11 cellular contexts compared by ENCODE assay signal in the genomic region with DNA sequence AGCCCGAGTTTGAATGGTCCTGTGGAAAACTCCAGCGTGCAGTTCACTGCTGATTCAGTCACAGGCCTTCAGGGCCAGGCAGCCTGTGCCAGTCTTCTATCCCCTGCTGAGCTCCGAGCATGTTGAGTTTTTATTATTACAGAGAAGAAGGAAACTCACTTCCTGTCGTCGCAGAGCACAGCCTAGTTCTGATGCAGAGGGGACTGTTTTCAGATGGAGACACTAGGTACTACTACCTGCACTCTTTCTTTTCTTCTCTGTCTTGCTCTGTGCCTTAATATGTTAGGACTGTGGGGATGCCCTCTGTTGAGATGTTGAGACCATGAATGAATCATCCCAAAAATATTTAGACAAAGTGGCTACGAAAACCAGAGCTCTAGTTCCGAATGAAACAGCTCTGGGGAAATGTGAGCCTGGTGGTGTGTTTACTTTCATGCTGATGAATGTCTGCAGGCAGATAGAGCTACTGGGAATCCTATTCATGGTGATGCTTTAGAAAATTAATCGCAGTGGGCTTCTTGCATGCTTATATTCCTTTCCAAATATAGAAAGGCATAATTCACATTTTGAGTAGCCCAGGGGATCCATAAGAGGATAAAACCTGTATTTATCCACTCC. TPM values are rescaled to one million over a fixed set of nuclear protein-coding genes. Genes with fewer than 3 reads are reported as not detected.
DNase-seq lines count a peak whose midpoint lies in the region; ATAC-seq and TF ChIP-seq lines count a peak whose summit lies in the region.
"Had no signal": no experiment of that assay in that cellular context is flagged by ENCODE, and none has a peak within 500 bp of the region (broad histone marks: within the 10 kb centered on the region; RNA-seq: fewer than 3 reads in every experiment).

No MANE protein-coding gene starts in this region.

- H3K9me3 ChIP-seq in RWPE2 (ENCODE audit: severe bottlenecking) (no peaks in the 10 kb centered on the region), BE2C (peaks cover 3% of the 10 kb centered on the region; the same call in 1 of the 2 replicates), mammary epithelial cell (replicated peaks; ENCODE audit: insufficient read depth, low read length) (no peaks in the 10 kb centered on the region)

- H3K4me1 ChIP-seq in RWPE2 (ENCODE audit: insufficient read depth, poor library complexity, severe bottlenecking), result no peaks in the 10 kb centered on the region
- H3K4me1 ChIP-seq in BE2C, result no peaks in the 10 kb centered on the region
- no peaks in the 10 kb centered on the region for H3K4me1 ChIP-seq in mammary epithelial cell (ENCODE audit: insufficient read depth, low read length)

- in situ Hi-C loops in mammary epithelial cell (cut with MboI; ENCODE audit: low sequenced_read_pairs in 2 of 2), result loop anchor here in 1 of 2 donors (10.0 kb wide), 1 partner anchor 395 kb away; no protein-coding TSS in a partner anchor

- no peak for TF ChIP-seq CTCF in RWPE2 (IDR thresholded peaks at IDR 0.05; ENCODE audit: poor library complexity, severe bottlenecking)
- peak; percentile 3 for TF ChIP-seq CTCF in fibroblast of villous mesenchyme (IDR thresholded peaks at IDR 0.05; ENCODE audit: insufficient read depth, low read depth, low read length)
- TF ChIP-seq CTCF in type B pancreatic cell (conservative IDR thresholded peaks at IDR 0.05), result no peak
- no peak for TF ChIP-seq CTCF in BE2C (IDR thresholded peaks at IDR 0.05; ENCODE audit: low read depth, low read length)
- TF ChIP-seq CTCF in mammary epithelial cell (conservative IDR thresholded peaks at IDR 0.05 in 1 of 2, IDR thresholded peaks at IDR 0.05 in 1 of 2; ENCODE audit: extremely low read depth in 1 of 2, insufficient read depth in 1 of 2, low read depth in 1 of 2, low read length in 2 of 2), result no peak

- H3K4me3 Mint-ChIP-seq in activated CD4-positive, alpha-beta T cell treated with anti-CD3 and anti-CD28 coated beads, Interleukin-2, amount 10 ng/mL, durations not matched to agents 24 days and 14 days, result no peak overlapping the region
- peak overlapping the region; percentile 34 for H3K4me3 Mint-ChIP-seq in type B pancreatic cell
- H3K4me3 Mint-ChIP-seq: activated naive CD4-positive, alpha-beta T cell treated with anti-CD3 and anti-CD28 coated beads, Interleukin-2, amount 50 U/mL, for 24 hours had no signal

- no peak overlapping the region for H3K4me3 ChIP-seq in RWPE2 (ENCODE audit: severe bottlenecking)
- H3K4me3 ChIP-seq in fibroblast of villous mesenchyme (ENCODE audit: low read depth, low read length), result no peak overlapping the region
- H3K4me3 ChIP-seq in BE2C (ENCODE audit: low read depth, low read length), result no peak overlapping the region
- H3K4me3 ChIP-seq in mammary epithelial cell (replicated peaks in 1 of 3; ENCODE audit: insufficient read depth in 1 of 3, low read depth in 2 of 3, low read length in 3 of 3), result no peak overlapping the region

- peak; percentile 44; the same call in 2 of the 3 replicates for ATAC-seq in RWPE2 (ENCODE audit: low read depth)

- no peaks in the 10 kb centered on the region for H3K27me3 Mint-ChIP-seq in activated CD4-positive, alpha-beta T cell treated with anti-CD3 and anti-CD28 coated beads, Interleukin-2, amount 10 ng/mL, durations not matched to agents 24 days and 14 days
- no peaks in the 10 kb centered on the region for H3K27me3 Mint-ChIP-seq in type B pancreatic cell
- H3K27me3 Mint-ChIP-seq: activated naive CD4-positive, alpha-beta T cell treated with anti-CD3 and anti-CD28 coated beads, Interleukin-2, amount 50 U/mL, for 24 hours had no signal

- no TSS peak for BruUV-seq in mammary epithelial cell (replicated peaks; lab: Mats Ljungman, UMichigan)

- no peaks in the 10 kb centered on the region for H3K79me2 ChIP-seq in mammary epithelial cell (ENCODE audit: insufficient read depth, low read length)

- H3K27me3 ChIP-seq in RWPE2 (ENCODE audit: insufficient read depth, poor library complexity, severe bottlenecking), result no peaks in the 10 kb centered on the region
- no peaks in the 10 kb centered on the region for H3K27me3 ChIP-seq in BE2C
- no peaks in the 10 kb centered on the region for H3K27me3 ChIP-seq in mammary epithelial cell (ENCODE audit: insufficient read depth, low read length)

- H3K27ac Mint-ChIP-seq in activated CD4-positive, alpha-beta T cell treated with anti-CD3 and anti-CD28 coated beads, Interleukin-2, amount 10 ng/mL, durations not matched to agents 24 days and 14 days, result peak overlapping the region; percentile 50
- no peak overlapping the region for H3K27ac Mint-ChIP-seq in type B pancreatic cell
- H3K27ac Mint-ChIP-seq: activated naive CD4-positive, alpha-beta T cell treated with anti-CD3 and anti-CD28 coated beads, Interleukin-2, amount 50 U/mL, for 24 hours had no signal

- H3K9ac ChIP-seq in mammary epithelial cell (ENCODE audit: insufficient read depth, low read length), result no peak overlapping the region

- no peaks in the 10 kb centered on the region for H3K9me3 Mint-ChIP-seq in activated CD4-positive, alpha-beta T cell treated with anti-CD3 and anti-CD28 coated beads, Interleukin-2, amount 10 ng/mL, durations not matched to agents 24 days and 14 days
- H3K9me3 Mint-ChIP-seq in type B pancreatic cell, result no peaks in the 10 kb centered on the region
- H3K9me3 Mint-ChIP-seq: activated naive CD4-positive, alpha-beta T cell treated with anti-CD3 and anti-CD28 coated beads, Interleukin-2, amount 50 U/mL, for 24 hours had no signal

- WGBS in mammary epithelial cell (ENCODE audit: low coverage, missing lambda C conversion rate), result 82% methylated on average over 8 of the region's 8 CpGs

- no peak overlapping the region for H3K27ac ChIP-seq in RWPE2 (ENCODE audit: poor library complexity, severe bottlenecking)
- no peak overlapping the region for H3K27ac ChIP-seq in mammary epithelial cell (ENCODE audit: insufficient read depth, low read depth, low read length)
- H3K27ac ChIP-seq: HL-60 had no signal

- dilution Hi-C loops in mammary epithelial cell (cut with HindIII; ENCODE audit: low sequenced_read_pairs), result no loop called here

- H4K20me1 ChIP-seq in mammary epithelial cell (ENCODE audit: insufficient read depth, low read length), result no peaks in the 10 kb centered on the region

- H2AFZ ChIP-seq in mammary epithelial cell (ENCODE audit: low read depth, low read length), result no peak overlapping the region

- peaks cover 28% of the 10 kb centered on the region for H3K4me1 Mint-ChIP-seq in activated CD4-positive, alpha-beta T cell treated with anti-CD3 and anti-CD28 coated beads, Interleukin-2, amount 10 ng/mL, durations not matched to agents 24 days and 14 days
- H3K4me1 Mint-ChIP-seq in type B pancreatic cell (ENCODE audit: unreplicated experiment), result peaks cover 57% of the 10 kb centered on the region

- peaks cover 24% of the 10 kb centered on the region for H3K36me3 Mint-ChIP-seq in activated CD4-positive, alpha-beta T cell treated with anti-CD3 and anti-CD28 coated beads, Interleukin-2, amount 10 ng/mL, durations not matched to agents 24 days and 14 days (ENCODE audit: low read depth)
- peaks cover 3% of the 10 kb centered on the region for H3K36me3 Mint-ChIP-seq in type B pancreatic cell

- intact Hi-C loops in activated CD4-positive, alpha-beta T cell treated with anti-CD3 and anti-CD28 coated beads, Interleukin-2, amount 10 ng/mL, durations not matched to agents 24 days and 14 days (cut with micrococcal nuclease), result loop anchor here (5.0 kb wide), 1 partner anchor 393 kb away; no protein-coding TSS in a partner anchor
- intact Hi-C loops in mammary epithelial cell (cut with micrococcal nuclease), result loop anchor here (10.0 kb wide), 3 partner anchors 595 to 835 kb away; no protein-coding TSS in a partner anchor

- H3K4me2 ChIP-seq in mammary epithelial cell (ENCODE audit: insufficient read depth, low read depth, low read length), result no peak overlapping the region

- H3K36me3 ChIP-seq in RWPE2 (ENCODE audit: low read depth) (no peaks in the 10 kb centered on the region; the same call in 1 of the 2 replicates), BE2C (no peaks in the 10 kb centered on the region), mammary epithelial cell (ENCODE audit: insufficient read depth, low read length) (no peaks in the 10 kb centered on the region)

- CTCF ChIA-PET in mammary epithelial cell (lab: Charles Lee; ENCODE audit: low non-redundant PET), result no interaction called here

- no peak for DNase-seq in activated CD4-positive, alpha-beta T cell treated with anti-CD3 and anti-CD28 coated beads, Interleukin-2, amount 10 ng/mL, durations not matched to agents 24 days and 14 days
- no peak for DNase-seq in activated CD4-positive, alpha-beta T cell treated with anti-CD3 and anti-CD28 coated beads for 48 hours
- DNase-seq in RWPE2 (ENCODE audit: low spot score) (no peak), fibroblast of villous mesenchyme (ENCODE audit: low read depth) (peak; percentile 82), type B pancreatic cell (ENCODE audit: extremely low spot score, unreplicated experiment) (no peak), BE2C (no peak), retina (no peak), mammary epithelial cell (no peak)
- DNase-seq: stimulated activated CD4-positive, alpha-beta T cell treated with anti-CD3 and anti-CD28 coated beads, Interleukin-2, amount 100 ng/mL, for 24 hours had no signal

RNA-seq across cellular contexts. Expression of gene CASP7, which starts 29.6 kb away (rescaled TPM):
- 15.6 and 16.3 TPM in 2 replicates for total RNA-seq in activated CD4-positive, alpha-beta T cell treated with anti-CD3 and anti-CD28 coated beads, Interleukin-2, amount 10 ng/mL, durations not matched to agents 24 days and 14 days
- total RNA-seq in fibroblast of villous mesenchyme (24.8 and 35.4 TPM in 2 replicates), type B pancreatic cell (ENCODE audit: low replicate concordance) (27.5 and 37.8 TPM in 2 replicates), mammary epithelial cell (10 to 100 TPM in 1 of 2 donors, 1 to 10 TPM in 1; 8.8 to 14.3 TPM)
- polyA plus RNA-seq in BE2C (2012; ENCODE audit: insufficient read depth, insufficient read length, low read depth), result 4.8 TPM
- 12.9 TPM for polyA plus RNA-seq in mammary epithelial cell
- 8.5 TPM for polyA minus RNA-seq in mammary epithelial cell

RNA-seq across cellular contexts. Expression of gene PLEKHS1, which starts 42.2 kb away (rescaled TPM):
- total RNA-seq in activated CD4-positive, alpha-beta T cell treated with anti-CD3 and anti-CD28 coated beads, Interleukin-2, amount 10 ng/mL, durations not matched to agents 24 days and 14 days, result not detected in 2 replicates
- total RNA-seq in fibroblast of villous mesenchyme (under 0.01 TPM in 1 of 2 replicates, not detected in the other), type B pancreatic cell (ENCODE audit: low replicate concordance) (0.12 and 0.45 TPM in 2 replicates), mammary epithelial cell (under 1 TPM in 1 of 2 donors, not detected in 1; 0.17 TPM)
- not detected for polyA plus RNA-seq in BE2C (2012; ENCODE audit: insufficient read depth, insufficient read length, low read depth)
- not detected for polyA plus RNA-seq in mammary epithelial cell
- not detected for polyA minus RNA-seq in mammary epithelial cell

RNA-seq across cellular contexts. Expression of gene NRAP, which starts 45.5 kb away (rescaled TPM):
- not detected in 2 replicates for total RNA-seq in activated CD4-positive, alpha-beta T cell treated with anti-CD3 and anti-CD28 coated beads, Interleukin-2, amount 10 ng/mL, durations not matched to agents 24 days and 14 days
- total RNA-seq in fibroblast of villous mesenchyme (under 0.01 TPM in 1 of 2 replicates, not detected in the other), type B pancreatic cell (ENCODE audit: low replicate concordance) (0.05 TPM in 1 of 2 replicates, not detected in the other), mammary epithelial cell (not detected)
- not detected for polyA plus RNA-seq in BE2C (2012; ENCODE audit: insufficient read depth, insufficient read length, low read depth)
- not detected for polyA plus RNA-seq in mammary epithelial cell
- polyA minus RNA-seq in mammary epithelial cell, result not detected
